Comparison of ENCODE assay signal across 26 cellular contexts in genomic region chr12:47249082-47249481, GRCh38.
A peak's percentile ranks its signal among the peaks of the same experiment; 100 is the strongest.
DNase-seq lines count a peak whose midpoint lies in the region; ATAC-seq, FAIRE-seq and TF ChIP-seq lines count a peak whose summit lies in the region.
"Had no signal": no experiment of that assay in that cellular context is flagged by ENCODE, and none has a peak within 500 bp of the region (broad histone marks: within the 10 kb centered on the region; RNA-seq: fewer than 3 reads in every experiment).

No MANE protein-coding gene starts in this region.

- FAIRE-seq in endothelial cell of umbilical vein (lab: Jason Lieb, UNC), result peak; percentile 21
- FAIRE-seq: GM12891, urothelium cell line had no signal

- H4K20me1 ChIP-seq in PC-3 (ENCODE audit: low read length) (no peaks in the 10 kb centered on the region), endothelial cell of umbilical vein (replicated peaks; ENCODE audit: control insufficient read depth, extremely low read depth, insufficient read depth, low read length) (no peaks in the 10 kb centered on the region), neural progenitor cell (ENCODE audit: low read depth) (no peaks in the 10 kb centered on the region)

- ATAC-seq in PC-3, result peak; percentile 23
- ATAC-seq: activated CD4-positive, CD25-positive, alpha-beta regulatory T cell treated with anti-CD3 and anti-CD28 coated beads, Interleukin-2, amount 50 U/mL, for 24 hours; gastroesophageal sphincter; left lobe of liver; stimulated activated memory B cell treated with anti-CD40 and anti-IgM and Interleukin-4, amounts not matched to agents 10 μg/mL and 1 μg/mL and 100 μg/mL, for 72 hours had no signal

- H3K36me3 Mint-ChIP-seq in activated naive CD4-positive, alpha-beta T cell treated with anti-CD3 and anti-CD28 coated beads, Interleukin-2, amount 10 ng/mL, durations not matched to agents 7 days and 5 days, result peaks cover 76% of the 10 kb centered on the region
- no peaks in the 10 kb centered on the region for H3K36me3 Mint-ChIP-seq in neural progenitor cell

- peaks cover 44% of the 10 kb centered on the region for H3K9me3 Mint-ChIP-seq in activated naive CD4-positive, alpha-beta T cell treated with anti-CD3 and anti-CD28 coated beads, Interleukin-2, amount 10 ng/mL, durations not matched to agents 7 days and 5 days
- peaks cover 21% of the 10 kb centered on the region for H3K9me3 Mint-ChIP-seq in neural progenitor cell

- BruUV-seq in PC-3 (replicated peaks; lab: Mats Ljungman, UMichigan), result TSS peak; percentile 64
- no TSS peak for BruUV-seq in endothelial cell of umbilical vein (replicated peaks; lab: Mats Ljungman, UMichigan)

- H2AFZ ChIP-seq in PC-3 (ENCODE audit: low read length) (peak overlapping the region; percentile 49; the same call in 1 of the 2 replicates), endothelial cell of umbilical vein (ENCODE audit: low read depth, low read length) (no peak overlapping the region), neural progenitor cell (replicated peaks) (peak overlapping the region; percentile 69)

- H3K9me1 ChIP-seq in endothelial cell of umbilical vein (replicated peaks; ENCODE audit: control insufficient read depth, extremely low read depth, insufficient read depth, low read length), result no peaks in the 10 kb centered on the region

- H3K4me3 ChIP-seq in PC-3 (ENCODE audit: low read length), result peak overlapping the region; percentile 16; the same call in 1 of the 2 replicates
- no peak overlapping the region for H3K4me3 ChIP-seq in endothelial cell of umbilical vein (replicated peaks in 1 of 3; ENCODE audit: insufficient read depth in 1 of 3, low read depth in 1 of 3, low read length in 3 of 3)
- no peak overlapping the region for H3K4me3 ChIP-seq in neural progenitor cell
- H3K4me3 ChIP-seq in effector memory CD4-positive, alpha-beta T cell (ENCODE audit: insufficient read depth, low read depth, low read length, poor library complexity, severe bottlenecking), result no peak overlapping the region
- H3K4me3 ChIP-seq: gastroesophageal sphincter, smooth muscle cell had no signal

- H3K27ac ChIP-seq in PC-3 (ENCODE audit: low read length), result peak overlapping the region; percentile 82
- H3K27ac ChIP-seq in endothelial cell of umbilical vein (ENCODE audit: insufficient read depth, low read depth, low read length), result no peak overlapping the region
- H3K27ac ChIP-seq in neural progenitor cell, result no peak overlapping the region
- no peak overlapping the region for H3K27ac ChIP-seq in effector memory CD4-positive, alpha-beta T cell (ENCODE audit: insufficient read depth, low read length, poor library complexity, severe bottlenecking)
- H3K27ac ChIP-seq: gastroesophageal sphincter had no signal

- intact Hi-C loops in PC-3 (cut with micrococcal nuclease) (loop anchor here (2.0 to 10.0 kb wide), 4 partner anchors 30 to 214 kb away; no protein-coding TSS in a partner anchor), endothelial cell of umbilical vein (cut with micrococcal nuclease) (no loop called here)

- no peak for TF ChIP-seq POLR2A in endothelial cell of umbilical vein (IDR thresholded peaks at IDR 0.05; ENCODE audit: low read depth, low read length)

- H3K27me3 Mint-ChIP-seq in activated naive CD4-positive, alpha-beta T cell treated with anti-CD3 and anti-CD28 coated beads, Interleukin-2, amount 10 ng/mL, durations not matched to agents 7 days and 5 days, result no peaks in the 10 kb centered on the region
- no peaks in the 10 kb centered on the region for H3K27me3 Mint-ChIP-seq in neural progenitor cell (ENCODE audit: insufficient read depth, low read depth)
- H3K27me3 Mint-ChIP-seq: activated CD4-positive, alpha-beta memory T cell treated with anti-CD3 and anti-CD28 coated beads, Interleukin-2, amount 10 ng/mL, durations not matched to agents 7 days and 5 days; naive B cell; stimulated activated memory B cell treated with anti-CD40 and anti-IgM and Interleukin-4, amounts not matched to agents 10 μg/mL and 1 μg/mL and 100 μg/mL, for 72 hours had no signal

- H3K4me2 ChIP-seq in PC-3 (ENCODE audit: low read length) (peak overlapping the region; percentile 56), endothelial cell of umbilical vein (ENCODE audit: insufficient read depth, low read length) (peak overlapping the region; percentile 17), neural progenitor cell (no peak overlapping the region)
- H3K4me2 ChIP-seq: smooth muscle cell had no signal

- H3K79me2 ChIP-seq in PC-3 (ENCODE audit: low read length), result no peaks in the 10 kb centered on the region
- no peaks in the 10 kb centered on the region for H3K79me2 ChIP-seq in endothelial cell of umbilical vein (ENCODE audit: control insufficient read depth, insufficient read depth, low read length)
- no peaks in the 10 kb centered on the region for H3K79me2 ChIP-seq in neural progenitor cell (ENCODE audit: low read depth)

- DNase-seq in activated naive CD4-positive, alpha-beta T cell treated with anti-CD3 and anti-CD28 coated beads, Interleukin-2, amount 10 ng/mL, durations not matched to agents 7 days and 5 days, result no peak
- DNase-seq in activated naive CD4-positive, alpha-beta T cell (lab: John Stamatoyannopoulos, UW), result no peak
- DNase-seq in PC-3 (peak; percentile 41), endothelial cell of umbilical vein (ENCODE audit: low read depth, low spot score) (no peak), neural progenitor cell (ENCODE audit: low spot score) (no peak), DMS79 treated with DMSO at 0.1 percent for 48 hours (lab: John Stamatoyannopoulos, UW) (no peak)
- no peak for DNase-seq in effector memory CD4-positive, alpha-beta T cell
- DNase-seq in stimulated activated CD4-positive, alpha-beta T cell treated with anti-CD3 and anti-CD28 coated beads, Interleukin-4, amount 100 ng/mL, for 4 hours, result no peak
- DNase-seq: activated CD4-positive, alpha-beta memory T cell treated with anti-CD3 and anti-CD28 coated beads, Interleukin-2, amount 10 ng/mL, durations not matched to agents 7 days and 5 days; activated effector memory CD4-positive, alpha-beta T cell treated with Interleukin-2 at 50 U/mL for 16 hours; BE2C; hippocampal formation; immature natural killer cell; naive B cell; NCI-H1694; NCI-H2227 treated with DMSO at 0.1 percent for 48 hours; NCI-H748 treated with DMSO at 0.1 percent for 48 hours; Right ventricle myocardium superior; stimulated activated CD4-positive, alpha-beta T cell treated with anti-CD3 and anti-CD28 coated beads, Interleukin-2, amount 100 ng/mL, for 48 hours had no signal

- no peak overlapping the region for H3K4me3 Mint-ChIP-seq in activated naive CD4-positive, alpha-beta T cell treated with anti-CD3 and anti-CD28 coated beads, Interleukin-2, amount 10 ng/mL, durations not matched to agents 7 days and 5 days
- no peak overlapping the region for H3K4me3 Mint-ChIP-seq in neural progenitor cell
- H3K4me3 Mint-ChIP-seq: activated CD4-positive, alpha-beta memory T cell treated with anti-CD3 and anti-CD28 coated beads, Interleukin-2, amount 10 ng/mL, durations not matched to agents 7 days and 5 days; immature natural killer cell; naive B cell; stimulated activated memory B cell treated with anti-CD40 and anti-IgM and Interleukin-4, amounts not matched to agents 10 μg/mL and 1 μg/mL and 100 μg/mL, for 72 hours had no signal

- POLR2A ChIA-PET in PC-3 (lab: Charles Lee; ENCODE audit: unreplicated experiment), result no interaction called here
- POLR2A ChIA-PET in endothelial cell of umbilical vein (lab: Charles Lee), result no interaction called here

- no peaks in the 10 kb centered on the region for H3K9me3 ChIP-seq in PC-3 (ENCODE audit: low read length)
- no peaks in the 10 kb centered on the region for H3K9me3 ChIP-seq in endothelial cell of umbilical vein (replicated peaks; ENCODE audit: control insufficient read depth, insufficient read depth, low read length)
- H3K9me3 ChIP-seq in neural progenitor cell (ENCODE audit: low read depth), result peaks cover 4% of the 10 kb centered on the region
- no peaks in the 10 kb centered on the region for H3K9me3 ChIP-seq in effector memory CD4-positive, alpha-beta T cell (ENCODE audit: control insufficient read depth, low read length)
- H3K9me3 ChIP-seq: BE2C had no signal

- H3K27me3 ChIP-seq in PC-3 (ENCODE audit: low read length), result no peaks in the 10 kb centered on the region
- H3K27me3 ChIP-seq in endothelial cell of umbilical vein (ENCODE audit: control insufficient read depth in 2 of 2, insufficient read depth in 2 of 2, low read length in 2 of 2), result no peaks in the 10 kb centered on the region
- no peaks in the 10 kb centered on the region for H3K27me3 ChIP-seq in neural progenitor cell
- H3K27me3 ChIP-seq in effector memory CD4-positive, alpha-beta T cell (replicated peaks; ENCODE audit: control insufficient read depth, insufficient read depth, low read length, poor library complexity, severe bottlenecking), result no peaks in the 10 kb centered on the region
- H3K27me3 ChIP-seq: BE2C, gastroesophageal sphincter had no signal

- H3K27ac Mint-ChIP-seq in activated naive CD4-positive, alpha-beta T cell treated with anti-CD3 and anti-CD28 coated beads, Interleukin-2, amount 10 ng/mL, durations not matched to agents 7 days and 5 days, result peak overlapping the region; percentile 70
- H3K27ac Mint-ChIP-seq in neural progenitor cell, result no peak overlapping the region
- H3K27ac Mint-ChIP-seq: activated CD4-positive, alpha-beta memory T cell treated with anti-CD3 and anti-CD28 coated beads, Interleukin-2, amount 10 ng/mL, durations not matched to agents 7 days and 5 days; stimulated activated memory B cell treated with anti-CD40 and anti-IgM and Interleukin-4, amounts not matched to agents 10 μg/mL and 1 μg/mL and 100 μg/mL, for 72 hours had no signal

- CTCF ChIA-PET in activated naive CD4-positive, alpha-beta T cell treated with anti-CD3 and anti-CD28 coated beads, Interleukin-2, amount 10 ng/mL, durations not matched to agents 7 days and 5 days (lab: Charles Lee), result no interaction called here
- CTCF ChIA-PET in PC-3 (lab: Charles Lee) (no interaction called here), endothelial cell of umbilical vein (lab: Charles Lee) (interaction anchor here (0.8 to 1.0 kb wide), 3 partner anchors 11 to 217 kb away, joined by 3 read pairs; no protein-coding TSS in a partner anchor)

- H3K4me1 Mint-ChIP-seq in activated naive CD4-positive, alpha-beta T cell treated with anti-CD3 and anti-CD28 coated beads, Interleukin-2, amount 10 ng/mL, durations not matched to agents 7 days and 5 days, result peaks cover 19% of the 10 kb centered on the region
- H3K4me1 Mint-ChIP-seq in neural progenitor cell, result no peaks in the 10 kb centered on the region
- H3K4me1 Mint-ChIP-seq: activated CD4-positive, alpha-beta memory T cell treated with anti-CD3 and anti-CD28 coated beads, Interleukin-2, amount 10 ng/mL, durations not matched to agents 7 days and 5 days; stimulated activated memory B cell treated with anti-CD40 and anti-IgM and Interleukin-4, amounts not matched to agents 10 μg/mL and 1 μg/mL and 100 μg/mL, for 72 hours had no signal

- dilution Hi-C loops in endothelial cell of umbilical vein (cut with MboI; ENCODE audit: extremely low pct_ligation_motif_present, low sequenced_read_pairs), result no loop called here

- no peaks in the 10 kb centered on the region for H3K36me3 ChIP-seq in PC-3 (ENCODE audit: low read depth, low read length)
- H3K36me3 ChIP-seq in endothelial cell of umbilical vein (ENCODE audit: control insufficient read depth in 2 of 2, extremely low read depth in 1 of 2, insufficient read depth in 2 of 2, low read length in 2 of 2), result no peaks in the 10 kb centered on the region
- H3K36me3 ChIP-seq in neural progenitor cell, result no peaks in the 10 kb centered on the region
- H3K36me3 ChIP-seq in effector memory CD4-positive, alpha-beta T cell (ENCODE audit: control insufficient read depth, insufficient read depth, low read length), result no peaks in the 10 kb centered on the region
- H3K36me3 ChIP-seq: BE2C, gastroesophageal sphincter had no signal

- H3K4me1 ChIP-seq in PC-3 (ENCODE audit: insufficient read depth, low read length), result peaks cover 58% of the 10 kb centered on the region
- H3K4me1 ChIP-seq in endothelial cell of umbilical vein (ENCODE audit: control insufficient read depth, extremely low read depth, insufficient read depth, low read length), result peaks cover 7% of the 10 kb centered on the region
- H3K4me1 ChIP-seq in neural progenitor cell, result no peaks in the 10 kb centered on the region
- no peaks in the 10 kb centered on the region for H3K4me1 ChIP-seq in effector memory CD4-positive, alpha-beta T cell (ENCODE audit: control insufficient read depth, insufficient read depth, low read length, poor library complexity, severe bottlenecking)
- H3K4me1 ChIP-seq: BE2C, gastroesophageal sphincter had no signal

- H3K9me2 ChIP-seq in PC-3 (replicated peaks; ENCODE audit: low read length), result no peaks in the 10 kb centered on the region

- peak overlapping the region; percentile 55 for H3K9ac ChIP-seq in PC-3 (ENCODE audit: low read length)
- H3K9ac ChIP-seq in endothelial cell of umbilical vein (replicated peaks; ENCODE audit: extremely low read depth, insufficient read depth, low read length), result no peak overlapping the region
- H3K9ac ChIP-seq in neural progenitor cell, result no peak overlapping the region

- H3F3A ChIP-seq in PC-3 (ENCODE audit: low read length, unreplicated experiment) (no peaks in the 10 kb centered on the region), neural progenitor cell (ENCODE audit: low read depth) (no peaks in the 10 kb centered on the region)

- TF ChIP-seq CTCF in PC-3 (conservative IDR thresholded peaks at IDR 0.05; ENCODE audit: low read depth, low read length) (no peak), endothelial cell of umbilical vein (IDR thresholded peaks at IDR 0.05; ENCODE audit: extremely low read depth in 1 of 2, insufficient read depth in 1 of 2, low read depth in 1 of 2, low read length in 2 of 2) (no peak), neural progenitor cell (IDR thresholded peaks at IDR 0.05) (no peak)
